1 cellular context compared by ENCODE assay signal in genomic region chr18:36419913-36420531, GRCh38.
TF ChIP-seq lines count a peak whose summit lies in the region.

No MANE protein-coding gene starts in this region.

TF ChIP-seq in HepG2, 621 proteins besides CTCF, POLR2A, EP300 and RAD21 (continued from another document):
- TF ChIP-seq FUBP1 (CRISPR knock-in tag; IDR thresholded peaks at IDR 0.05; ENCODE audit: borderline replicate concordance): no peak
- no peak for TF ChIP-seq ZNF672 (CRISPR knock-in tag; IDR thresholded peaks at IDR 0.05)
- no peak for TF ChIP-seq NR2C2 (CRISPR knock-in tag; IDR thresholded peaks at IDR 0.05; ENCODE audit: borderline replicate concordance)
- no peak for TF ChIP-seq MED13 (CRISPR knock-in tag; IDR thresholded peaks at IDR 0.05)
- no peak for TF ChIP-seq ZNF883 (CRISPR knock-in tag; IDR thresholded peaks at IDR 0.05; ENCODE audit: not compliant biosample characterization)
- TF ChIP-seq NR2F2 (IDR thresholded peaks at IDR 0.05; ENCODE audit: borderline replicate concordance, low read depth): no peak
